Comparison of ENCODE assay signal across 1 cellular context in the genomic region with DNA sequence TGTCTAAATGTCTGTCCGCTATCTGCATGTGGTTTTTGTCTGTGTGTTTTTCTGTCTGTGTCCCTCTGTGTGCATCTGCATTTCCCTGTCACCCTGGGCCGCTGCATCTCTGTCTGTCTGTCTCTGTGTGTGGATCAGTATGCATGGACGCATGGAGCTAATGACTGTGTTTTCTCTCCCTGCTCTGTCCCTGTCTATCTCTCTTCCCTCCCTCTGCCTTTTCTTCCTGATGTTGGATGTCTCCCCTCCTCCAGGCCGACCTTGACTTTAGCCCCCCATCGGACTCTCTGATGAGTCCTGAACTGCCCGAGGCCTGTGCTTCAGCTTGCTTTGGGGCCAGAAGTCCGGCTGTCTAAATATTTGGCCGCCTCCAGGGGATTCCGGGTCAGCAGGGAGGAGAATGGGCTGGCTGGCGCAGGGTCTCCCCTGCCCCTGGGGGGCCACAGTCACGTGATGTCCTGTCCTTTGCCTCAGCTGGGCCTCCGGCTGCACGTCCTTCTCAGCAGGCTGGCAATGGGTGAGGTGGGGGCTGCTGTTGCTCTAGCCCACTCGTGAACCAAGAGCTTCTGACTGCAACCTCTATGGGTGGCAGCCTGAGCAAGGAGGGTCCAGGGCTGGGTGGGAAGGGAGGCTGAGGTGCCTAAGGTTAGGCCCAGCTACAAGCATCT.
TF ChIP-seq lines count a peak whose summit lies in the region.

No MANE protein-coding gene starts in this region.

TF ChIP-seq in HepG2, 621 proteins besides CTCF, POLR2A, EP300 and RAD21 (continues in another document):
- TF ChIP-seq ETV6 (CRISPR knock-in tag; conservative IDR thresholded peaks at IDR 0.05) (peak; percentile 72), ZNF451 (CRISPR knock-in tag; IDR thresholded peaks at IDR 0.05) (no peak; the same call in 1 of the 2 replicates), MED1 (CRISPR knock-in tag; IDR thresholded peaks at IDR 0.05) (peak; percentile 98), ZZZ3 (CRISPR knock-in tag; IDR thresholded peaks at IDR 0.05; ENCODE audit: borderline replicate concordance) (0 out of 2 replicates have a peak, but pooled peaks have one; percentile 36), TARDBP (CRISPR knock-in tag; IDR thresholded peaks at IDR 0.05) (peak; percentile 97), MEIS2 (CRISPR knock-in tag; IDR thresholded peaks at IDR 0.05) (peak; percentile 75; the same call in 1 of the 2 replicates), MTERF4 (CRISPR knock-in tag; IDR thresholded peaks at IDR 0.05) (peak; percentile 69), PATZ1 (CRISPR knock-in tag; IDR thresholded peaks at IDR 0.05) (peak; percentile 100), KDM6A (CRISPR knock-in tag; IDR thresholded peaks at IDR 0.05; ENCODE audit: low read depth) (peak; percentile 95), ZNF543 (CRISPR knock-in tag; IDR thresholded peaks at IDR 0.05) (peak; percentile 76; the same call in 1 of the 2 replicates), NFIB (CRISPR knock-in tag; IDR thresholded peaks at IDR 0.05; ENCODE audit: borderline replicate concordance) (no peak), CAMTA2 (CRISPR knock-in tag; IDR thresholded peaks at IDR 0.05; ENCODE audit: borderline replicate concordance) (peak; percentile 80; the same call in 1 of the 2 replicates), FOXO1 (CRISPR knock-in tag; IDR thresholded peaks at IDR 0.05) (peak; percentile 77), ZNF407 (CRISPR knock-in tag; IDR thresholded peaks at IDR 0.05; ENCODE audit: not compliant biosample characterization) (no peak), CCDC6 (CRISPR knock-in tag; IDR thresholded peaks at IDR 0.05) (peak; percentile 69; the same call in 1 of the 2 replicates), XRCC5 (optimal IDR thresholded peaks at IDR 0.05; ENCODE audit: low read length) (no peak), ATF7-NPFF (CRISPR knock-in tag; IDR thresholded peaks at IDR 0.05; ENCODE audit: low read depth) (0 out of 2 replicates have a peak, but pooled peaks have one; percentile 36), HOXA3 (CRISPR knock-in tag; IDR thresholded peaks at IDR 0.05) (peak; percentile 85), ZBTB39 (CRISPR knock-in tag; IDR thresholded peaks at IDR 0.05) (peak; percentile 87; the same call in 1 of the 2 replicates), UBTF (CRISPR knock-in tag; IDR thresholded peaks at IDR 0.05) (peak; percentile 77), CREM (IDR thresholded peaks at IDR 0.05) (peak; percentile 89), CREM (CRISPR knock-in tag; IDR thresholded peaks at IDR 0.05) (no peak), ZFP37 (CRISPR knock-in tag; IDR thresholded peaks at IDR 0.05; ENCODE audit: borderline replicate concordance) (0 out of 2 replicates have a peak, but pooled peaks have one; percentile 79), RELA (CRISPR knock-in tag; IDR thresholded peaks at IDR 0.05) (no peak), CBFB (CRISPR knock-in tag; IDR thresholded peaks at IDR 0.05) (0 out of 2 replicates have a peak, but pooled peaks have one; percentile 45), ONECUT2 (CRISPR knock-in tag; IDR thresholded peaks at IDR 0.05) (peak; percentile 56; the same call in 1 of the 2 replicates), MYC (CRISPR knock-in tag; IDR thresholded peaks at IDR 0.05; ENCODE audit: borderline replicate concordance) (peak; percentile 68; the same call in 1 of the 2 replicates), ZFAT (CRISPR knock-in tag; conservative IDR thresholded peaks at IDR 0.05) (no peak), ZSCAN22 (CRISPR knock-in tag; IDR thresholded peaks at IDR 0.05) (peak; percentile 83; the same call in 1 of the 2 replicates), ZSCAN31 (CRISPR knock-in tag; IDR thresholded peaks at IDR 0.05; ENCODE audit: low read depth) (0 out of 2 replicates have a peak, but pooled peaks have one; percentile 55), GABPA (IDR thresholded peaks at IDR 0.05; ENCODE audit: low read depth, low read length) (no peak), GABPA (CRISPR knock-in tag; IDR thresholded peaks at IDR 0.05; ENCODE audit: low read depth) (no peak), GABPB1 (CRISPR knock-in tag; IDR thresholded peaks at IDR 0.05) (peak; percentile 69), SMARCC2 (IDR thresholded peaks at IDR 0.05) (no peak), RXRA (CRISPR knock-in tag; IDR thresholded peaks at IDR 0.05) (peak; percentile 98), ZKSCAN5 (CRISPR knock-in tag; IDR thresholded peaks at IDR 0.05) (peak; percentile 74; the same call in 1 of the 2 replicates), CREB3 (CRISPR knock-in tag; IDR thresholded peaks at IDR 0.05) (no peak), TFDP2 (CRISPR knock-in tag; IDR thresholded peaks at IDR 0.05) (peak; percentile 52; the same call in 1 of the 2 replicates), ELF3 (CRISPR knock-in tag; IDR thresholded peaks at IDR 0.05) (peak; percentile 87), DR1 (CRISPR knock-in tag; IDR thresholded peaks at IDR 0.05) (peak; percentile 38; the same call in 1 of the 2 replicates), ZBTB3 (CRISPR knock-in tag; IDR thresholded peaks at IDR 0.05; ENCODE audit: borderline replicate concordance, low read depth) (peak; percentile 38; the same call in 1 of the 2 replicates)
